ENCODE assay signal across 11 cellular contexts in genomic region chr13:42997381-42997780, GRCh38. TPM values are rescaled to one million over a fixed set of nuclear protein-coding genes. Genes with fewer than 3 reads are reported as not detected.
DNase-seq lines count a peak whose midpoint lies in the region; ATAC-seq, FAIRE-seq and TF ChIP-seq lines count a peak whose summit lies in the region.
"Had no signal": no experiment of that assay in that cellular context is flagged by ENCODE, and none has a peak within 500 bp of the region (broad histone marks: within the 10 kb centered on the region; RNA-seq: fewer than 3 reads in every experiment).

No MANE protein-coding gene starts in this region.

- H3K4me1 Mint-ChIP-seq in T-helper 2 cell treated with Interferon-gamma antibody and Interleukin-4, amounts not matched to agents 5 μg/mL and 100 μg/mL, for 36 hours (ENCODE audit: low read depth): peaks cover 41% of the 10 kb centered on the region
- H3K4me1 Mint-ChIP-seq in activated T-helper 17 cell treated with anti-CD3 and anti-CD28 coated beads, Interleukin-2, amount 50 U/mL, for 72 hours: peaks cover 20% of the 10 kb centered on the region
- no peaks in the 10 kb centered on the region for H3K4me1 Mint-ChIP-seq in glutamatergic neuron (ENCODE audit: low read depth, unreplicated experiment)

- H3K27me3 ChIP-seq in skeletal muscle satellite cell (ENCODE audit: control insufficient read depth, insufficient read depth, low read length): no peaks in the 10 kb centered on the region

- H3K4me1 ChIP-seq in skeletal muscle satellite cell (ENCODE audit: control insufficient read depth, insufficient read depth, low read length): peaks cover 41% of the 10 kb centered on the region

- H3K9me3 ChIP-seq in skeletal muscle satellite cell (replicated peaks; ENCODE audit: low read length): no peaks in the 10 kb centered on the region

- peaks cover 2% of the 10 kb centered on the region for H3K9me3 Mint-ChIP-seq in T-helper 2 cell treated with Interferon-gamma antibody and Interleukin-4, amounts not matched to agents 5 μg/mL and 100 μg/mL, for 36 hours
- H3K9me3 Mint-ChIP-seq in activated T-helper 17 cell treated with anti-CD3 and anti-CD28 coated beads, Interleukin-2, amount 50 U/mL, for 72 hours: peaks cover 6% of the 10 kb centered on the region
- H3K9me3 Mint-ChIP-seq in glutamatergic neuron (ENCODE audit: unreplicated experiment): peaks cover 3% of the 10 kb centered on the region

- ATAC-seq in HG02678 (IDR thresholded peaks at IDR 0.05; ENCODE audit: unreplicated experiment): peak; percentile 53
- peak; percentile 71 for ATAC-seq in activated T-helper 17 cell treated with anti-CD3 and anti-CD28 coated beads, Interleukin-2, amount 50 U/mL, for 72 hours (replicated peaks)

- no peaks in the 10 kb centered on the region for H3K27me3 Mint-ChIP-seq in T-helper 2 cell treated with Interferon-gamma antibody and Interleukin-4, amounts not matched to agents 5 μg/mL and 100 μg/mL, for 36 hours (ENCODE audit: low read depth)
- no peaks in the 10 kb centered on the region for H3K27me3 Mint-ChIP-seq in activated T-helper 17 cell treated with anti-CD3 and anti-CD28 coated beads, Interleukin-2, amount 50 U/mL, for 72 hours
- H3K27me3 Mint-ChIP-seq in glutamatergic neuron (ENCODE audit: unreplicated experiment): no peaks in the 10 kb centered on the region

- no peak for FAIRE-seq in H54 (lab: Jason Lieb, UNC)

- no peak for TF ChIP-seq CTCF in glutamatergic neuron (IDR thresholded peaks at IDR 0.05; ENCODE audit: partially characterized antibody, unreplicated experiment)

- no peak for TF ChIP-seq POLR2A in H54 (IDR thresholded peaks at IDR 0.05; ENCODE audit: low read depth, low read length)

- peak overlapping the region; percentile 58 for H3K4me2 ChIP-seq in skeletal muscle satellite cell (ENCODE audit: low read length)

- H3K27ac Mint-ChIP-seq in T-helper 2 cell treated with Interferon-gamma antibody and Interleukin-4, amounts not matched to agents 5 μg/mL and 100 μg/mL, for 36 hours: peak overlapping the region; percentile 64
- H3K27ac Mint-ChIP-seq in activated T-helper 17 cell treated with anti-CD3 and anti-CD28 coated beads, Interleukin-2, amount 50 U/mL, for 72 hours: peak overlapping the region; percentile 29
- H3K27ac Mint-ChIP-seq in glutamatergic neuron (ENCODE audit: unreplicated experiment): no peak overlapping the region

- no peak for DNase-seq in T-helper 2 cell treated with Interferon-gamma antibody and Interleukin-4, amounts not matched to agents 5 μg/mL and 100 μg/mL, for 36 hours (ENCODE audit: low spot score)
- DNase-seq in T-helper 2 cell (no peak), glutamatergic neuron (no peak), H54 (ENCODE audit: insufficient read length, low spot score) (no peak)
- DNase-seq in stimulated activated naive CD4-positive, alpha-beta T cell treated with Interleukin-2 at 50 U/mL for 16 hours (lab: John Stamatoyannopoulos, UW): no peak
- DNase-seq: amygdala, KBM-7, mesendoderm had no signal

- no peaks in the 10 kb centered on the region for H3K36me3 ChIP-seq in skeletal muscle satellite cell (ENCODE audit: insufficient read depth, low read length)

- H3K4me3 Mint-ChIP-seq in T-helper 2 cell treated with Interferon-gamma antibody and Interleukin-4, amounts not matched to agents 5 μg/mL and 100 μg/mL, for 36 hours: no peak overlapping the region
- H3K4me3 Mint-ChIP-seq in activated T-helper 17 cell treated with anti-CD3 and anti-CD28 coated beads, Interleukin-2, amount 50 U/mL, for 72 hours: peak overlapping the region; percentile 19
- H3K4me3 Mint-ChIP-seq in glutamatergic neuron (ENCODE audit: unreplicated experiment): no peak overlapping the region

- peak overlapping the region; percentile 18 for H3K4me3 ChIP-seq in skeletal muscle satellite cell (ENCODE audit: low read length)

- H3K9ac ChIP-seq in skeletal muscle satellite cell (ENCODE audit: low read depth, low read length): peak overlapping the region; percentile 80

- peaks cover 4% of the 10 kb centered on the region for H3K36me3 Mint-ChIP-seq in T-helper 2 cell treated with Interferon-gamma antibody and Interleukin-4, amounts not matched to agents 5 μg/mL and 100 μg/mL, for 36 hours (ENCODE audit: low read depth)
- H3K36me3 Mint-ChIP-seq in activated T-helper 17 cell treated with anti-CD3 and anti-CD28 coated beads, Interleukin-2, amount 50 U/mL, for 72 hours (ENCODE audit: low read depth): no peaks in the 10 kb centered on the region
- no peaks in the 10 kb centered on the region for H3K36me3 Mint-ChIP-seq in glutamatergic neuron (ENCODE audit: unreplicated experiment)

RNA-seq across cellular contexts. Expression of gene EPSTI1, which starts 5.3 kb away (rescaled TPM):
- total RNA-seq in activated T-helper 17 cell treated with anti-CD3 and anti-CD28 coated beads, Interleukin-2, amount 50 U/mL, for 72 hours: 10 to 100 TPM; 13.6 to 18.1 TPM
- total RNA-seq in skeletal muscle satellite cell (2012; rRNA removed): 2.8 and 4.1 TPM in 2 replicates
- not detected for total RNA-seq in glutamatergic neuron (ENCODE audit: unreplicated experiment)

RNA-seq across cellular contexts. Expression of gene DNAJC15, which starts 26.0 kb away (rescaled TPM):
- total RNA-seq in activated T-helper 17 cell treated with anti-CD3 and anti-CD28 coated beads, Interleukin-2, amount 50 U/mL, for 72 hours: 10 to 100 TPM in 1 of 2 donors, 1 to 10 TPM in 1; 7.5 to 15.6 TPM
- 12.0 and 13.4 TPM in 2 replicates for total RNA-seq in skeletal muscle satellite cell (2012; rRNA removed)
- total RNA-seq in glutamatergic neuron (ENCODE audit: unreplicated experiment): 17.1 TPM

Comparison
In these comparisons a context has a peak if more than half of its experiments do, and no peak if none do; other contexts are left out.
1. RNA of gene EPSTI1, which starts 5.3 kb away (total RNA-seq): 13.6 to 18.1 TPM in activated T-helper 17 cell treated with anti-CD3 and anti-CD28 coated beads, Interleukin-2, amount 50 U/mL, for 72 hours; not detected in glutamatergic neuron (single experiment); every median in the first group is over 10 times any median in the second.